12 cellular contexts compared by ENCODE assay signal in genomic region chr12:55372521-55372920, GRCh38. TPM values are rescaled to one million over a fixed set of nuclear protein-coding genes. Genes with fewer than 3 reads are reported as not detected.
"Had no signal": no experiment of that assay in that cellular context is flagged by ENCODE, and none has a peak within 500 bp of the region (broad histone marks: within the 10 kb centered on the region; RNA-seq: fewer than 3 reads in every experiment).

No MANE protein-coding gene starts in this region.

- H3K4me3 Mint-ChIP-seq: HFFc6 had no signal

- FAIRE-seq: HTR-8/SVneo had no signal

- DNase-seq: GM23248, GOT3, H7, HFFc6, IMR-90, KBM-7 had no signal

- H3K9me3 ChIP-seq: HAP-1 had no signal

- H3K27ac ChIP-seq: GM23248, KMS-11 had no signal

- H3K4me3 ChIP-seq: GM23248, HAP-1 had no signal

- H3K27ac Mint-ChIP-seq: HFFc6 had no signal

- ATAC-seq: HCT116 had no signal

- H3K4me1 ChIP-seq: HAP-1 had no signal

- H3K36me3 ChIP-seq: HAP-1 had no signal

RNA-seq across cellular contexts. Expression of gene OR6C75, which starts 9.7 kb away (rescaled TPM):
- total RNA-seq: GM23248, H4, H7, HFFc6, HT-29, IMR-90 had no signal

RNA-seq across cellular contexts. Expression of gene OR6C65, which starts 27.8 kb away (rescaled TPM):
- total RNA-seq: GM23248, H4, H7, HFFc6, HT-29, IMR-90 had no signal

RNA-seq across cellular contexts. Expression of gene OR6C3, which starts 42.0 kb away (rescaled TPM):
- total RNA-seq: GM23248, H4, H7, HFFc6, HT-29, IMR-90 had no signal

RNA-seq across cellular contexts. Expression of gene OR6C76, which starts 53.5 kb away (rescaled TPM):
- total RNA-seq: GM23248, H4, H7, HFFc6, HT-29, IMR-90 had no signal

RNA-seq across cellular contexts. Expression of gene OR6C1, which starts 58.4 kb away (rescaled TPM):
- total RNA-seq: GM23248, H4, H7, HFFc6, HT-29, IMR-90 had no signal
